Comparison of ENCODE assay signal across 7 cellular contexts in genomic region chr9:92138960-92139540, GRCh38. TPM values are rescaled to one million over a fixed set of nuclear protein-coding genes. Genes with fewer than 3 reads are reported as not detected.
A peak's percentile ranks its signal among the peaks of the same experiment; 100 is the strongest.
DNase-seq lines count a peak whose midpoint lies in the region; FAIRE-seq and TF ChIP-seq lines count a peak whose summit lies in the region.
"Not testable (repeated sequence)": the region's sequence is repeated elsewhere in the genome, so short reads cannot be mapped to it uniquely, and the experiment has no call there.

No MANE protein-coding gene starts in this region.

- peak; percentile 38 for DNase-seq in Calu3
- DNase-seq in HFF-Myc (ENCODE audit: extremely low read depth, low read depth); neural crest cell (ENCODE audit: low read depth, low spot score): not testable (repeated sequence)
- DNase-seq in RCC 7860 (ENCODE audit: low spot score): peak; percentile 73
- DNase-seq in amniotic epithelial cell (ENCODE audit: low read depth): peak; percentile 53
- DNase-seq in endothelial cell (ENCODE audit: low spot score): peak; percentile 55
- peak; percentile 67 for DNase-seq in iris pigment epithelial cell (ENCODE audit: low read depth)

- H3K9me3 Mint-ChIP-seq in Calu3 (ENCODE audit: low read depth, unreplicated experiment); endothelial cell (ENCODE audit: unreplicated experiment); neural crest cell: not testable (repeated sequence)

- H3K4me1 Mint-ChIP-seq in Calu3 (ENCODE audit: low read depth, unreplicated experiment): not testable (repeated sequence)
- H3K4me1 Mint-ChIP-seq in endothelial cell (ENCODE audit: unreplicated experiment) (peaks cover 16% of the 10 kb centered on the region), neural crest cell (peaks cover 10% of the 10 kb centered on the region)

- not testable (repeated sequence) for BruUV-seq in Calu3 (replicated peaks; lab: Mats Ljungman, UMichigan)

- H3K4me3 ChIP-seq in HFF-Myc (replicated peaks; ENCODE audit: low read depth, low read length): not testable (repeated sequence)

- H3K27me3 Mint-ChIP-seq in Calu3 (ENCODE audit: unreplicated experiment) (peaks cover 41% of the 10 kb centered on the region), endothelial cell (ENCODE audit: unreplicated experiment) (peaks cover 17% of the 10 kb centered on the region), neural crest cell (ENCODE audit: low read depth) (peaks cover 47% of the 10 kb centered on the region)

- FAIRE-seq in RCC 7860 (lab: Jason Lieb, UNC): not testable (repeated sequence)

- not testable (repeated sequence) for H3K4me3 Mint-ChIP-seq in Calu3 (ENCODE audit: low read depth, unreplicated experiment); endothelial cell (ENCODE audit: unreplicated experiment); neural crest cell

- CTCF ChIA-PET in Calu3 (lab: Charles Lee): interaction anchor here (0.8 to 1.8 kb wide), 3 partner anchors 9 to 104 kb away, joined by 3 to 4 read pairs (median 4); no protein-coding TSS in a partner anchor

- TF ChIP-seq CTCF in Calu3 (IDR thresholded peaks at IDR 0.05; ENCODE audit: unreplicated experiment) (peak; percentile 30), HFF-Myc (IDR thresholded peaks at IDR 0.05; ENCODE audit: low read depth, low read length, missing control alignments) (peak; percentile 30), endothelial cell (IDR thresholded peaks at IDR 0.05; ENCODE audit: unreplicated experiment) (peak; percentile 51), neural crest cell (conservative IDR thresholded peaks at IDR 0.05) (peak; percentile 33)

- not testable (repeated sequence) for H3K27ac Mint-ChIP-seq in Calu3 (ENCODE audit: unreplicated experiment); neural crest cell (ENCODE audit: unreplicated experiment)
- H3K27ac Mint-ChIP-seq in endothelial cell (ENCODE audit: unreplicated experiment): peak overlapping the region; percentile 52

- not testable (repeated sequence) for H3K36me3 Mint-ChIP-seq in Calu3 (ENCODE audit: insufficient read depth, unreplicated experiment); endothelial cell (ENCODE audit: low read depth, unreplicated experiment); neural crest cell (ENCODE audit: low read depth)

- intact Hi-C loops in Calu3 (cut with micrococcal nuclease; ENCODE audit: unreplicated experiment): loop anchor here (5.0 kb wide), 1 partner anchor 493 kb away; no protein-coding TSS in a partner anchor

RNA-seq across cellular contexts. Expression of gene SPTLC1, which starts 23.8 kb away (rescaled TPM):
- total RNA-seq in Calu3 (2022): 72.7 and 77.0 TPM in 2 replicates
- total RNA-seq in endothelial cell (ENCODE audit: unreplicated experiment): 69.2 TPM
- 50.2 and 51.8 TPM in 2 replicates for total RNA-seq in neural crest cell
